In the genomic region with DNA sequence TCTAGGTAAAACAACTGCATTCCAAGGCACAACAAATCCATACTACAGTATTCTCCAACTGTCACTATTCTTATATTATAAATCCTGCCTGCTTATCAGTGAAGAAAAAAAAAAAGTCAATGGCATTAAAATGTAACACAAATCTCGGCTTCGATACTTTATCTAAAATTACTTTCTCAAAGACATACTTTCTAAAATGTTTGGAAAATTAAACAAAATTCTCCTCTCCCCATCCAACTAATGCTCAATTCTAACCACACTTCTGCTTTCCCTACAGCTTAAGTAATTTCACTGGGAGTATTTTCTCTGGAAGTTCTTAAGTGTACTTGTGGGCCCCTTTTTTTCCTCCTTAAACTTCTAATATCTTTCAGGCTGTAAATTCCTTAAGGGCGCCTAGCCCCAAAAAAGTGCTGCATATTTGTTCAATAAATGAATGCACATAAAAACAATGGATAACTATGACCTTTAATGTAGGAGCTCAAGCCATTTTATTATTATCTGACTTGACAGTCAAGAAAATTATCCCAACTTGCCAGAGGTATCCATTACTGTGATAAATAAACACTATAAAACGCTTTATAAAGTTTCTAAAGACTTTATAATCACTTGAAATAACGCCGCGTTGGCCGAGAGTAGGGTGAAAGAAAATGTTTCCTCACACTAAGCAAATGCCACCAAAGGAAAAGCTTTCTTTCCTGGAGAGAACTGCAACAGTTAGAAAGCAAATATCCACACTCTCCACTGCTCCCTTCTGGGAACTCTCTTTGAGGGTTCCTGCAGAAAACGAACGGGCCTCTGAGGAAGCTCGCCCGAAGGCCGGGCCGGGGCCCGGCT, we compare ENCODE assay signal across 8 cellular contexts. TPM values are rescaled to one million over a fixed set of nuclear protein-coding genes. Genes with fewer than 3 reads are reported as not detected.
DNase-seq lines count a peak whose midpoint lies in the region; ATAC-seq and TF ChIP-seq lines count a peak whose summit lies in the region.

No MANE protein-coding gene starts in this region.

- H3K36me3 ChIP-seq in SK-N-MC (ENCODE audit: insufficient read depth, low read length) = no peaks in the 10 kb centered on the region
- no peaks in the 10 kb centered on the region for H3K36me3 ChIP-seq in rectal smooth muscle tissue (ENCODE audit: control insufficient read depth, insufficient read depth, low read length)

- peak overlapping the region; percentile 73 for H3K9ac ChIP-seq in SK-N-MC (ENCODE audit: insufficient read length)
- H3K9ac ChIP-seq in rectal smooth muscle tissue (ENCODE audit: low read length) = peak overlapping the region; percentile 87

- peaks cover 5% of the 10 kb centered on the region for H3K27me3 Mint-ChIP-seq in T-helper 1 cell treated with Interleukin-12 subunit alpha and Interleukin-12 subunit beta and Interleukin-4 antibody, amounts not matched to agents 30 μg/mL and 1 μg/mL, for 36 hours (ENCODE audit: low read depth)

- DNase-seq in T-helper 1 cell (no peak), SK-N-MC (ENCODE audit: low read depth, low spot score) (no peak), fibroblast of peridontal ligament (ENCODE audit: extremely low read depth) (peak; percentile 49), omental fat pad (ENCODE audit: low spot score) (no peak)

- peaks cover 8% of the 10 kb centered on the region for H3K4me1 ChIP-seq in rectal smooth muscle tissue (ENCODE audit: control insufficient read depth, insufficient read depth, low read length)

- H3K9me3 Mint-ChIP-seq in T-helper 1 cell treated with Interleukin-12 subunit alpha and Interleukin-12 subunit beta and Interleukin-4 antibody, amounts not matched to agents 30 μg/mL and 1 μg/mL, for 36 hours = no peaks in the 10 kb centered on the region

- H3K9me3 ChIP-seq in SK-N-MC (ENCODE audit: low read depth, low read length) = no peaks in the 10 kb centered on the region

- H3K27ac ChIP-seq in SK-N-MC (no peak overlapping the region), rectal smooth muscle tissue (ENCODE audit: low read depth, low read length) (peak overlapping the region; percentile 63)

- H3K4me1 Mint-ChIP-seq in T-helper 1 cell treated with Interleukin-12 subunit alpha and Interleukin-12 subunit beta and Interleukin-4 antibody, amounts not matched to agents 30 μg/mL and 1 μg/mL, for 36 hours (ENCODE audit: low read depth) = peaks cover 22% of the 10 kb centered on the region

- H3K27me3 ChIP-seq in rectal smooth muscle tissue (ENCODE audit: control insufficient read depth, insufficient read depth, low read length) = no peaks in the 10 kb centered on the region

- H3K4me3 ChIP-seq in SK-N-MC (peak overlapping the region; percentile 80), rectal smooth muscle tissue (ENCODE audit: low read length) (peak overlapping the region; percentile 75)

- no peak for ATAC-seq in GM18868 (IDR thresholded peaks at IDR 0.05; ENCODE audit: unreplicated experiment)
- no peak for ATAC-seq in omental fat pad (ENCODE audit: low FRiP score)
- ATAC-seq in GM21825 (IDR thresholded peaks at IDR 0.05; ENCODE audit: unreplicated experiment) = no peak

- peak overlapping the region; percentile 98 for H3K4me3 Mint-ChIP-seq in T-helper 1 cell treated with Interleukin-12 subunit alpha and Interleukin-12 subunit beta and Interleukin-4 antibody, amounts not matched to agents 30 μg/mL and 1 μg/mL, for 36 hours

- H3K27ac Mint-ChIP-seq in T-helper 1 cell treated with Interleukin-12 subunit alpha and Interleukin-12 subunit beta and Interleukin-4 antibody, amounts not matched to agents 30 μg/mL and 1 μg/mL, for 36 hours = no peak overlapping the region

- TF ChIP-seq CTCF in omental fat pad (IDR thresholded peaks at IDR 0.05) = no peak

- no peaks in the 10 kb centered on the region for H3K36me3 Mint-ChIP-seq in T-helper 1 cell treated with Interleukin-12 subunit alpha and Interleukin-12 subunit beta and Interleukin-4 antibody, amounts not matched to agents 30 μg/mL and 1 μg/mL, for 36 hours (ENCODE audit: low read depth)

RNA-seq across cellular contexts. Expression of a gene that starts 1.0 kb away (rescaled TPM):
- total RNA-seq in omental fat pad = 10 to 100 TPM; 29.4 to 41.8 (median 31.9) TPM

RNA-seq across cellular contexts. Expression of a gene that starts 37.9 kb away (rescaled TPM):
- total RNA-seq in omental fat pad = 10 to 100 TPM; 25.1 to 54.4 (median 35.9) TPM
